8 cellular contexts compared by ENCODE assay signal in the genomic region with DNA sequence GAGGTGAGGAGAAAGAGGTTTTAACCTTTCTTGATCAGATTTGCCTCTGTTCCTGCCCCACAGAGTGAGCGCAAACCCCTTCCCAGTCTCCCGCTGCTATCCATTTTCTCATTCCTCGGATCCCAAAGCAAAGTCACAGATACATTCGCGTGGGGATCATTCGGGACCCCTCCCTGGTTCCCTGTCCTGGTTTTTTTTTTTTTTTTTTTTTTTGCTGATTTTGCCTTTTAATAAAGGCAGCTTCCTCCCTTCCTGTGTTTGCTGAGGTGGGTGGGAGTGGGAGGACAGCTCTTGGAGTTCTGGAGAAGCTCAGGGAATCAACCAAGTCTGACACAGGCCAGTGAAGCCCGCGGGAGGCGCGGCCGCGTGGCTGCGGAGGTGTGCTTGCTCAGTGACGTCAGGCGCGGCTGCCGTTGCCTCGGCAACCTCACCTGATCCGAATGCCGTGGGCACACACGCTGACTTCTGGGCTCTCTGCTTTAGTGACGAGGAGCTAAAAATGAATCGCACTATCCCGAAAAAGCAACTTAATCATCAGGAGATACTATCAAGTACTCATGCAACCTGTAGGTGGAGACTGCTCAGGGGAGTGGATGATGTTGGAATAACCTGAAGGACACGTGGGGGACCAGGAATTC.
A peak's percentile ranks its signal among the peaks of the same experiment; 100 is the strongest.
DNase-seq lines count a peak whose midpoint lies in the region; ATAC-seq and TF ChIP-seq lines count a peak whose summit lies in the region.

No MANE protein-coding gene starts in this region.

- peaks cover 0 to 2% (median 0%) of the 10 kb centered on the region in 3 experiments; a peak in 2 of 7 replicates for H3K36me3 Mint-ChIP-seq in H9 (ENCODE audit: insufficient read depth in 1 of 3, low read depth in 3 of 3)
- H3K36me3 Mint-ChIP-seq in T-helper 1 cell treated with Interleukin-12 subunit alpha and Interleukin-12 subunit beta and Interleukin-4 antibody, amounts not matched to agents 30 μg/mL and 1 μg/mL, for 36 hours (ENCODE audit: low read depth) = no peaks in the 10 kb centered on the region

- no peak overlapping the region for H2BK120ac ChIP-seq in H9 (ENCODE audit: low read depth, low read length, poor library complexity, severe bottlenecking)

- H3K4ac ChIP-seq in H9 (ENCODE audit: low read depth, low read length) = no peak overlapping the region

- H2AK5ac ChIP-seq in H9 (ENCODE audit: insufficient read length, low read length) = no peak overlapping the region

- H3K27ac ChIP-seq in H9 (ENCODE audit: insufficient read length, low read depth, low read length) (peak overlapping the region; percentile 46), adrenal gland (no peak overlapping the region)

- H3K56ac ChIP-seq in H9 (ENCODE audit: insufficient read length, low read depth, low read length) = no peak overlapping the region

- peak overlapping the region; percentile 9 for H3K18ac ChIP-seq in H9 (ENCODE audit: insufficient read length, low read depth, low read length)

- no peak overlapping the region for H2AFZ ChIP-seq in H9 (ENCODE audit: low read length)

- TF ChIP-seq CTCF in H9 (conservative IDR thresholded peaks at IDR 0.05) (peak; percentile 27; the same call in 2 of the 3 replicates), adrenal gland (IDR thresholded peaks at IDR 0.05) (no peak), GM10266 (IDR thresholded peaks at IDR 0.05; ENCODE audit: control insufficient read depth, insufficient read depth, low read depth, missing control alignments) (no peak)

- no peak overlapping the region for H3T11ph ChIP-seq in H9 (ENCODE audit: low read length)

- no peak overlapping the region for H4K8ac ChIP-seq in H9 (replicated peaks; ENCODE audit: insufficient read length, low read depth, low read length)

- H3K9ac ChIP-seq in H9 (ENCODE audit: extremely low read depth, insufficient read length, low read length) = no peak overlapping the region

- no peak overlapping the region for H2BK5ac ChIP-seq in H9 (ENCODE audit: insufficient read length, low read length)

- H3K4me1 ChIP-seq in H9 (ENCODE audit: insufficient read depth, low read length) (peaks cover 11% of the 10 kb centered on the region), adrenal gland (replicated peaks in 1 of 2) (peaks cover 0 to 5% of the 10 kb centered on the region in 2 donors)

- H3K27ac Mint-ChIP-seq in H9 = peak overlapping the region in 2 of 3 experiments; percentile 75 to 94; a peak in 4 of 7 replicates
- H3K27ac Mint-ChIP-seq in T-helper 1 cell treated with Interleukin-12 subunit alpha and Interleukin-12 subunit beta and Interleukin-4 antibody, amounts not matched to agents 30 μg/mL and 1 μg/mL, for 36 hours = no peak overlapping the region

- no peak overlapping the region for H2BK20ac ChIP-seq in H9 (ENCODE audit: low read depth, low read length, poor library complexity, severe bottlenecking)

- peak overlapping the region; percentile 60 for H3K4me2 ChIP-seq in H9 (ENCODE audit: insufficient read depth, insufficient read length, low read length)

- H3K79me2 ChIP-seq in H9 (ENCODE audit: insufficient read depth, low read length) = no peaks in the 10 kb centered on the region

- no peaks in the 10 kb centered on the region for H3K36me3 ChIP-seq in adrenal gland (replicated peaks in 1 of 2)

- H4K20me1 ChIP-seq in H9 (ENCODE audit: control insufficient read depth, insufficient read depth, insufficient read length) = no peaks in the 10 kb centered on the region

- no peak overlapping the region for H3K4me3 ChIP-seq in adrenal gland

- H4K5ac ChIP-seq in H9 (ENCODE audit: insufficient read length, low read depth, low read length) = no peak overlapping the region

- no peaks in the 10 kb centered on the region for H3K79me1 ChIP-seq in H9 (ENCODE audit: insufficient read depth, low read depth, low read length, poor library complexity, severe bottlenecking)

- no peak overlapping the region for H2BK15ac ChIP-seq in H9 (ENCODE audit: low read depth, low read length)

- no peaks in the 10 kb centered on the region for H3K9me3 Mint-ChIP-seq in H9
- no peaks in the 10 kb centered on the region for H3K9me3 Mint-ChIP-seq in T-helper 1 cell treated with Interleukin-12 subunit alpha and Interleukin-12 subunit beta and Interleukin-4 antibody, amounts not matched to agents 30 μg/mL and 1 μg/mL, for 36 hours

- H3K23me2 ChIP-seq in H9 (ENCODE audit: insufficient read length, low read depth, low read length, poor library complexity, severe bottlenecking) = no peaks in the 10 kb centered on the region

- no peak overlapping the region for H2BK12ac ChIP-seq in H9 (ENCODE audit: insufficient read length, low read depth, low read length)

- no peaks in the 10 kb centered on the region; the same call in 1 of the 2 replicates for H3K27me3 ChIP-seq in H9 (ENCODE audit: insufficient read depth, low read length)
- H3K27me3 ChIP-seq in adrenal gland = no peaks in the 10 kb centered on the region

- ATAC-seq in HG02588 (IDR thresholded peaks at IDR 0.05; ENCODE audit: unreplicated experiment) = no peak

- no peak overlapping the region for H3K23ac ChIP-seq in H9 (ENCODE audit: insufficient read length, low read depth, low read length)

- intact Hi-C loops in adrenal gland (cut with DNase I) = no loop called here

- DNase-seq in H9 (peak; percentile 81), adrenal gland (peak in 6 of 7 donors; percentile 19 to 89 (median 44)), kidney glomerular epithelial cell (lab: John Stamatoyannopoulos, UW) (peak; percentile 57), GM10266 (ENCODE audit: extremely low spot score) (no peak), NCI-H345 (lab: John Stamatoyannopoulos, UW) (no peak)
- peak; percentile 46 to 77 (median 65) for DNase-seq in stimulated activated CD4-positive, alpha-beta T cell treated with anti-CD3 and anti-CD28 coated beads, TNF-alpha, amount 100 ng/mL, for 4 hours (ENCODE audit: low read depth in 3 of 3)

- peaks cover 21 to 29% of the 10 kb centered on the region in 2 experiments for H3K4me1 Mint-ChIP-seq in H9
- peaks cover 16% of the 10 kb centered on the region for H3K4me1 Mint-ChIP-seq in T-helper 1 cell treated with Interleukin-12 subunit alpha and Interleukin-12 subunit beta and Interleukin-4 antibody, amounts not matched to agents 30 μg/mL and 1 μg/mL, for 36 hours (ENCODE audit: low read depth)

- no peak overlapping the region for H4K91ac ChIP-seq in H9 (ENCODE audit: insufficient read length, low read depth, low read length)

- H3K9me3 ChIP-seq in H9 (ENCODE audit: control insufficient read depth, low read depth, low read length) = no peaks in the 10 kb centered on the region
- no peaks in the 10 kb centered on the region for H3K9me3 ChIP-seq in adrenal gland (replicated peaks in 1 of 3)

- peaks cover 17% of the 10 kb centered on the region for H3K27me3 Mint-ChIP-seq in H9 (ENCODE audit: low read depth)
- peaks cover 36% of the 10 kb centered on the region for H3K27me3 Mint-ChIP-seq in T-helper 1 cell treated with Interleukin-12 subunit alpha and Interleukin-12 subunit beta and Interleukin-4 antibody, amounts not matched to agents 30 μg/mL and 1 μg/mL, for 36 hours (ENCODE audit: low read depth)

- WGBS in H9 (ENCODE audit: extremely low coverage, insufficient read length, low lambda C conversion rate) = no CpG with 5 or more reads among the region's 25 CpGs
- 25 to 33% (median 29%) methylated on average over 16 to 25 of the region's 25 CpGs for WGBS in adrenal gland, 4 donors

- H3K4me3 Mint-ChIP-seq in H9 = peak overlapping the region; percentile 63
- peak overlapping the region; percentile 8 for H3K4me3 Mint-ChIP-seq in T-helper 1 cell treated with Interleukin-12 subunit alpha and Interleukin-12 subunit beta and Interleukin-4 antibody, amounts not matched to agents 30 μg/mL and 1 μg/mL, for 36 hours

- no peak for TF ChIP-seq POLR2A in adrenal gland (IDR thresholded peaks at IDR 0.05)

- no peak overlapping the region; the same call in 1 of the 2 replicates for H3K14ac ChIP-seq in H9 (ENCODE audit: insufficient read depth, low read length)

Comparison
In these comparisons a context has a peak if more than half of its experiments do, and no peak if none do; other contexts are left out.
1. DNase-seq: peak in H9 (single experiment), adrenal gland (6 of 7), kidney glomerular epithelial cell (single experiment) and stimulated activated CD4-positive, alpha-beta T cell treated with anti-CD3 and anti-CD28 coated beads, TNF-alpha, amount 100 ng/mL, for 4 hours (3 of 3); none in GM10266 (single experiment) and NCI-H345 (single experiment).